8 cellular contexts compared by ENCODE assay signal in the genomic region with DNA sequence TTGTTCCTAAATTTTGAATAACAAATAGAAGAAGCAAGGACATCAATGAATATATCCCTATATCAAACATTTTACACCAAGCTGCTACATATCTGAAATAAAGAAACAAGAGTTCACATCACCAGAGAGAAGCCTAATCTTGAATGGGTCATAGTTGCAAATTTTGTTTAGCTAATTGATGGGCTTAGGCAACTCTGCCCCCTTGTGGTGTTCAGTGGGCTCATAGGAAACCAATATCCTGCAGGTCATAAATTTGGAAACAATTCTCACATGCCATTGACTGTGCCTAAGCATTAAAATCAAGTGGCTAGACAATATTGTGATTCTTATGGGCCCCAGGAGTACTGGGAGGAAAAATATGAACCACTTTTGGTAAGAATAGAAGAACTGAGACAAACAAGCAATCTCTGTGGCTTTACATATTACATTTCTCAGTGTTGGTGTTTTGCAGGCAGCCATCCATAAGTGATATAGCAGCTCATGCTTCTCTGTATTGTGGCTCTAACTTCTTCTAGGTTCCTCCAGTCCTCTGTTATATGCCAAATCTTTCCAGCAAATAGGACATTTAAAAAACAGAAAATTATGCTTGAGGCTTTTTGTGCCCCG.
DNase-seq lines count a peak whose midpoint lies in the region; ATAC-seq and TF ChIP-seq lines count a peak whose summit lies in the region.

No MANE protein-coding gene starts in this region.

- peaks cover 25% of the 10 kb centered on the region for H3K4me1 ChIP-seq in OCI-LY3 (ENCODE audit: low read length)
- no peaks in the 10 kb centered on the region for H3K4me1 ChIP-seq in osteoblast (ENCODE audit: insufficient read depth, low read length)
- no peaks in the 10 kb centered on the region for H3K4me1 ChIP-seq in ascending aorta

- DNase-seq in COLO829 (ENCODE audit: low spot score) (peak; percentile 3), epidermal melanocyte (ENCODE audit: insufficient read length, low spot score) (peak; percentile 38), osteoblast (ENCODE audit: insufficient read length, low spot score, missing footprints) (peak; percentile 36), natural killer cell (no peak), ascending aorta (ENCODE audit: low spot score in 2 of 2) (no peak)

- H3K79me2 ChIP-seq in OCI-LY3 (ENCODE audit: low read length) (no peaks in the 10 kb centered on the region), osteoblast (ENCODE audit: insufficient read depth, low read length) (no peaks in the 10 kb centered on the region)

- no peaks in the 10 kb centered on the region for H3K4me1 Mint-ChIP-seq in natural killer cell

- H3K36me3 ChIP-seq in OCI-LY3 (replicated peaks; ENCODE audit: low read depth, low read length) (no peaks in the 10 kb centered on the region), osteoblast (ENCODE audit: insufficient read depth, low read length) (no peaks in the 10 kb centered on the region), ascending aorta (no peaks in the 10 kb centered on the region)

- peak; percentile 81 for TF ChIP-seq CTCF in OCI-LY3 (IDR thresholded peaks at IDR 0.05; ENCODE audit: low read depth, low read length)
- TF ChIP-seq CTCF in osteoblast (IDR thresholded peaks at IDR 0.05; ENCODE audit: extremely low read depth, low read depth, low read length): peak; percentile 40
- TF ChIP-seq CTCF in natural killer cell (IDR thresholded peaks at IDR 0.05): no peak
- no peak for TF ChIP-seq CTCF in ascending aorta (IDR thresholded peaks at IDR 0.05)

- intact Hi-C loops in natural killer cell (cut with micrococcal nuclease): no loop called here
- intact Hi-C loops in ascending aorta (cut with DNase I): no loop called here

- H3K4me3 ChIP-seq in OCI-LY3 (ENCODE audit: low read length) (peak overlapping the region; percentile 33), osteoblast (ENCODE audit: insufficient read depth, low read length) (no peak overlapping the region), ascending aorta (no peak overlapping the region)

- no peaks in the 10 kb centered on the region for H3K27me3 Mint-ChIP-seq in natural killer cell (ENCODE audit: low read depth in 2 of 2)

- TF ChIP-seq RAD21 in Ishikawa (IDR thresholded peaks at IDR 0.05; ENCODE audit: low read depth): peak; percentile 95

- H3K27ac Mint-ChIP-seq in natural killer cell: no peak overlapping the region

- H3K9me3 ChIP-seq in OCI-LY3 (ENCODE audit: insufficient read depth, low read length) (no peaks in the 10 kb centered on the region), osteoblast (ENCODE audit: low read depth, low read length) (no peaks in the 10 kb centered on the region), ascending aorta (no peaks in the 10 kb centered on the region)

- H4K20me1 ChIP-seq in OCI-LY3 (ENCODE audit: insufficient read depth, low read length) (no peaks in the 10 kb centered on the region), osteoblast (ENCODE audit: insufficient read depth, low read length) (no peaks in the 10 kb centered on the region)

- H3K4me2 ChIP-seq in OCI-LY3 (ENCODE audit: low read length) (peak overlapping the region; percentile 62), osteoblast (ENCODE audit: insufficient read depth, low read length) (no peak overlapping the region)

- H3K27ac ChIP-seq in OCI-LY3 (ENCODE audit: low read length) (peak overlapping the region; percentile 84), osteoblast (ENCODE audit: low read depth, low read length) (no peak overlapping the region), ascending aorta (no peak overlapping the region)

- no peak overlapping the region for H3K4me3 Mint-ChIP-seq in natural killer cell

- no peak for TF ChIP-seq EP300 in Ishikawa (IDR thresholded peaks at IDR 0.05; ENCODE audit: borderline replicate concordance)

- H2AFZ ChIP-seq in OCI-LY3 (ENCODE audit: low read depth, low read length) (peak overlapping the region; percentile 22; the same call in 1 of the 2 replicates), osteoblast (ENCODE audit: low read length) (no peak overlapping the region)

- peaks cover 8 to 15% of the 10 kb centered on the region in 2 donors for H3K9me3 Mint-ChIP-seq in natural killer cell

- no peaks in the 10 kb centered on the region for H3K27me3 ChIP-seq in OCI-LY3 (ENCODE audit: low read depth, low read length)
- H3K27me3 ChIP-seq in osteoblast (ENCODE audit: insufficient read depth, low read length): no peaks in the 10 kb centered on the region
- H3K27me3 ChIP-seq in ascending aorta: no peaks in the 10 kb centered on the region

- no peaks in the 10 kb centered on the region for H3K36me3 Mint-ChIP-seq in natural killer cell

- H3K9ac ChIP-seq in OCI-LY3 (ENCODE audit: low read length): peak overlapping the region; percentile 9

- ATAC-seq in GM18867 (IDR thresholded peaks at IDR 0.05; ENCODE audit: unreplicated experiment): peak; percentile 66
- no peak for ATAC-seq in natural killer cell

TF ChIP-seq in Ishikawa, 13 proteins besides CTCF, POLR2A, EP300 and RAD21:
- TF ChIP-seq, protein P1, sequence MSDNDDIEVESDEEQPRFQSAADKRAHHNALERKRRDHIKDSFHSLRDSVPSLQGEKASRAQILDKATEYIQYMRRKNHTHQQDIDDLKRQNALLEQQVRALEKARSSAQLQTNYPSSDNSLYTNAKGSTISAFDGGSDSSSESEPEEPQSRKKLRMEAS (IDR thresholded peaks at IDR 0.05): no peak
- TF ChIP-seq, protein P2, sequence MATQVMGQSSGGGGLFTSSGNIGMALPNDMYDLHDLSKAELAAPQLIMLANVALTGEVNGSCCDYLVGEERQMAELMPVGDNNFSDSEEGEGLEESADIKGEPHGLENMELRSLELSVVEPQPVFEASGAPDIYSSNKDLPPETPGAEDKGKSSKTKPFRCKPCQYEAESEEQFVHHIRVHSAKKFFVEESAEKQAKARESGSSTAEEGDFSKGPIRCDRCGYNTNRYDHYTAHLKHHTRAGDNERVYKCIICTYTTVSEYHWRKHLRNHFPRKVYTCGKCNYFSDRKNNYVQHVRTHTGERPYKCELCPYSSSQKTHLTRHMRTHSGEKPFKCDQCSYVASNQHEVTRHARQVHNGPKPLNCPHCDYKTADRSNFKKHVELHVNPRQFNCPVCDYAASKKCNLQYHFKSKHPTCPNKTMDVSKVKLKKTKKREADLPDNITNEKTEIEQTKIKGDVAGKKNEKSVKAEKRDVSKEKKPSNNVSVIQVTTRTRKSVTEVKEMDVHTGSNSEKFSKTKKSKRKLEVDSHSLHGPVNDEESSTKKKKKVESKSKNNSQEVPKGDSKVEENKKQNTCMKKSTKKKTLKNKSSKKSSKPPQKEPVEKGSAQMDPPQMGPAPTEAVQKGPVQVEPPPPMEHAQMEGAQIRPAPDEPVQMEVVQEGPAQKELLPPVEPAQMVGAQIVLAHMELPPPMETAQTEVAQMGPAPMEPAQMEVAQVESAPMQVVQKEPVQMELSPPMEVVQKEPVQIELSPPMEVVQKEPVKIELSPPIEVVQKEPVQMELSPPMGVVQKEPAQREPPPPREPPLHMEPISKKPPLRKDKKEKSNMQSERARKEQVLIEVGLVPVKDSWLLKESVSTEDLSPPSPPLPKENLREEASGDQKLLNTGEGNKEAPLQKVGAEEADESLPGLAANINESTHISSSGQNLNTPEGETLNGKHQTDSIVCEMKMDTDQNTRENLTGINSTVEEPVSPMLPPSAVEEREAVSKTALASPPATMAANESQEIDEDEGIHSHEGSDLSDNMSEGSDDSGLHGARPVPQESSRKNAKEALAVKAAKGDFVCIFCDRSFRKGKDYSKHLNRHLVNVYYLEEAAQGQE (IDR thresholded peaks at IDR 0.05; ENCODE audit: low read depth): no peak
- no peak for TF ChIP-seq CEBPB (IDR thresholded peaks at IDR 0.05)
TF ChIP-seq in Ishikawa: peak in this region for 0.

Comparison
In these comparisons a context has a peak if more than half of its experiments do, and no peak if none do; other contexts are left out.
1. DNase-seq: peak in COLO829 (single experiment), epidermal melanocyte (single experiment) and osteoblast (single experiment); none in natural killer cell (single experiment) and ascending aorta (0 of 2).
2. CTCF ChIP-seq: peak in OCI-LY3 (single experiment) and osteoblast (single experiment); none in natural killer cell (single experiment) and ascending aorta (0 of 3).